8 cellular contexts compared by ENCODE assay signal in genomic region chr17:40647549-40648325, GRCh38. TPM values are rescaled to one million over a fixed set of nuclear protein-coding genes. Genes with fewer than 3 reads are reported as not detected.
DNase-seq lines count a peak whose midpoint lies in the region.

Gene SMARCE1, minus strand, starts transcription at chr17:40647818. Its CDS starts 2,016 bp downstream, at chr17:40645802.

- in situ Hi-C loops in GM23248 (cut with MboI) = no loop called here

- DNase-seq in DMS153 treated with DMSO at 0.1 percent for 48 hours (lab: John Stamatoyannopoulos, UW; ENCODE audit: unreplicated experiment) (peak; percentile 71), GM23248 (peak; percentile 86), M059J (ENCODE audit: low read depth) (peak; percentile 73), SKM-1 (lab: John Stamatoyannopoulos, UW; ENCODE audit: unreplicated experiment) (peak; percentile 72), glomerular endothelial cell (ENCODE audit: extremely low read depth, low read depth, low spot score) (peak; percentile 27), occipital lobe (lab: John Stamatoyannopoulos, UW) (peak; percentile 55), superior temporal gyrus (ENCODE audit: extremely low spot score) (peak; percentile 81)

- H3K27ac Mint-ChIP-seq in activated naive CD4-positive, alpha-beta T cell treated with anti-CD3 and anti-CD28 coated beads, Interleukin-2, amount 50 U/mL, for 24 hours = peak within 1 kb of the TSS; percentile 95

- peaks cover 41% of the 10 kb centered on the region for H3K4me1 Mint-ChIP-seq in activated naive CD4-positive, alpha-beta T cell treated with anti-CD3 and anti-CD28 coated beads, Interleukin-2, amount 50 U/mL, for 24 hours

- H3K9me2 ChIP-seq in GM23248 (ENCODE audit: insufficient read depth) = no peaks in the 10 kb centered on the region

- H3K9me3 ChIP-seq in GM23248 (ENCODE audit: low read depth) = no peaks in the 10 kb centered on the region

- H2AFZ ChIP-seq in GM23248 = peak within 1 kb of the TSS; percentile 98

- H3K4me3 ChIP-seq in GM23248 = peak within 1 kb of the TSS; percentile 95

- H3K9ac ChIP-seq in GM23248 = peak within 1 kb of the TSS; percentile 99

- H3K4me2 ChIP-seq in GM23248 (ENCODE audit: unreplicated experiment) = peak within 1 kb of the TSS; percentile 96

- H3K36me3 Mint-ChIP-seq in activated naive CD4-positive, alpha-beta T cell treated with anti-CD3 and anti-CD28 coated beads, Interleukin-2, amount 50 U/mL, for 24 hours = peaks cover 16% of the 10 kb centered on the region

- peaks cover 58% of the 10 kb centered on the region for H3K79me2 ChIP-seq in GM23248 (ENCODE audit: insufficient read depth)

- H3K4me1 ChIP-seq in GM23248 (ENCODE audit: insufficient read depth) = peaks cover 28% of the 10 kb centered on the region

- H4K20me1 ChIP-seq in GM23248 (ENCODE audit: insufficient read depth) = no peaks in the 10 kb centered on the region

- H3K9me3 Mint-ChIP-seq in activated naive CD4-positive, alpha-beta T cell treated with anti-CD3 and anti-CD28 coated beads, Interleukin-2, amount 50 U/mL, for 24 hours = no peaks in the 10 kb centered on the region

- H3K4me3 Mint-ChIP-seq in activated naive CD4-positive, alpha-beta T cell treated with anti-CD3 and anti-CD28 coated beads, Interleukin-2, amount 50 U/mL, for 24 hours = peak within 1 kb of the TSS; percentile 89

- peak within 1 kb of the TSS; percentile 98 for H3K27ac ChIP-seq in GM23248

- no peaks in the 10 kb centered on the region for H3K27me3 Mint-ChIP-seq in activated naive CD4-positive, alpha-beta T cell treated with anti-CD3 and anti-CD28 coated beads, Interleukin-2, amount 50 U/mL, for 24 hours

- peaks cover 26% of the 10 kb centered on the region for H3K36me3 ChIP-seq in GM23248 (ENCODE audit: low read depth)

- no peaks in the 10 kb centered on the region for H3K27me3 ChIP-seq in GM23248 (replicated peaks; ENCODE audit: insufficient read depth)

- WGBS in GM23248 (ENCODE audit: low coverage in 1 of 2, low lambda C conversion rate in 2 of 2, missing lambda C conversion rate in 2 of 2), 2 experiments = 1 to 2% methylated on average over 58 to 61 of the region's 61 CpGs

- peaks cover 5% of the 10 kb centered on the region; the same call in 1 of the 2 replicates for H3F3A ChIP-seq in GM23248 (ENCODE audit: insufficient read depth)

RNA-seq across cellular contexts. Expression of gene SMARCE1, which starts in this region (rescaled TPM):
- total RNA-seq in GM23248 (2014; rRNA removed; shearing (Covaris generic)) = 67.4 and 75.8 TPM in 2 replicates
- polyA plus RNA-seq in GM23248 (2016; fragmentation: Nextera tagmentation; extraction: Ambion mirVana) = 133 and 144 TPM in 2 replicates
- total RNA-seq in M059J (2014; rRNA removed; shearing (Covaris generic)) = 60.9 and 95.0 TPM in 2 replicates
- total RNA-seq in glomerular endothelial cell = 104 and 106 TPM in 2 replicates
- 109 TPM for total RNA-seq in occipital lobe

Comparison
In these comparisons a context has a peak if more than half of its experiments do, and no peak if none do; other contexts are left out.
1. Peak in every context shown above with its lines: DNase-seq, H3K4me3 ChIP-seq and H3K27ac ChIP-seq.
2. DNase-seq: peak in every context shown above with its lines; median percentile 86 in GM23248; 81 in superior temporal gyrus; 73 in M059J; 72 in SKM-1; 71 in DMS153 treated with DMSO at 0.1 percent for 48 hours; 55 in occipital lobe; 27 in glomerular endothelial cell.